Comparison of ENCODE assay signal across 1 cellular context in the genomic region with DNA sequence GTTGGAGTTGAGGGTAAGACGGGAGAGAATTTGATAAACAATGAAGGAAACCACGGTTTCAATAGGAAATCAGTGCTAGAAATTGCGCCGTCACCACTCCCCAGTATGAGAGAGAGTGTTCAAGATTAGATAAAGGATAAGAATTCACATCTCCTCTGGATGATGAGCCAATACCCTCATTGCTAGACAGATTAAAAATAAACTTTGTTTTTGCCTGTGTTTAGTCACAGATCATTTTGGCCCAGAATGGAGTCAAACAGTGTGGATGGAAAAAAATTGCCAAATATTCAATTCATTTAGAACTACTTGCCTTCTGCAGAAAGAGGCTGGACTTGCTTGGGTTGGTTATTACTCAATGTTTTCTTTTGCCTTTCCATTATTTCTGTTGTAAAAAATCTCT.
TF ChIP-seq lines count a peak whose summit lies in the region.

No MANE protein-coding gene starts in this region.

TF ChIP-seq in IMR-90, 13 proteins besides CTCF, POLR2A, EP300 and RAD21:
- TF ChIP-seq CEBPB (IDR thresholded peaks at IDR 0.05; ENCODE audit: low read depth, low read length) (peak; percentile 45; the same call in 1 of the 2 replicates), FOS (IDR thresholded peaks at IDR 0.05; ENCODE audit: low read depth, low read length) (no peak)
TF ChIP-seq in IMR-90: peak in this region for 1.
